ENCODE assay signal across 8 cellular contexts in the genomic region with DNA sequence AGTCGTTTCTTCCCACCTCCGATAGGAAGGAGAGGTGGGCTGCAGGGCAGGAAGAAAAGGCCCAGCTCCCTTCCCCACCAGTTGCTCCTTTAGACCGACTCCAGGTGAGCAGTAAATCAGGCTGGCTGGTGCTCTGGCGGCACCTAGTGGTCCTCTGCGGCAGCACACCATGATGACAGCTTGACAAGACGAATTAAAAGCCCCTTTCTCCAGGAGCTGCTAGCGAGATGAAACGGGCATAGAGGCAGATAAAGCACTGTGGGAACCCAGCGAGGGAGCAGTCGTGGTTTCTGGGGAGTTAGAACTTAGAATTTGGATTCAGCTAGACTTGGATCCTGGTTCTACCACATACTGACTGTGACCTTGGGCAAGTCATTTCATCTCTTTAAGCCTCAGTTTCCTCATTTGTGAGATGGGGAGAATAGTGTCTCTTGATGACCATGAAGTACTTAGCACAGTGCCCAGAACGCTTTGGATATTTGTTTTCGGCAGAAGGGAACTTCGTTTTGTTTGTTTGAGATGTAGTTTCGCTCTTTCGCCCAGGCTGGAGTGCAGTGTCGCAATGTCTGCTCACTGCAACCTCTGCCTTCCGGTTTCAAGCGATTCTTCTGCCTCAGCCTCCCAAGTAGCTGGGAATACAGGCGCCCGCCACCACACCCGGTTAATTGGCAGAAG. TPM values are rescaled to one million over a fixed set of nuclear protein-coding genes. Genes with fewer than 3 reads are reported as not detected.
DNase-seq lines count a peak whose midpoint lies in the region; ATAC-seq, FAIRE-seq and TF ChIP-seq lines count a peak whose summit lies in the region.

No MANE protein-coding gene starts in this region.

- no peaks in the 10 kb centered on the region for H3K9me3 ChIP-seq in Peyer's patch

- peak; percentile 61 to 69 for ATAC-seq in activated T-cell treated with anti-CD3 and anti-CD28 coated beads, Interleukin-2, amount 50 U/mL, for 72 hours (replicated peaks in 1 of 2)
- ATAC-seq in natural killer cell treated with Interleukin-12 subunit alpha and Interleukin-12 subunit beta and Interleukin-15 and Interleukin-18, amount 100 ng/mL, for 72 hours: peak; percentile 79 to 88
- peak; percentile 84 for ATAC-seq in stimulated activated memory B cell treated with anti-CD40 and anti-IgM and Interleukin-4, amounts not matched to agents 10 μg/mL and 1 μg/mL and 100 μg/mL, for 72 hours
- no peak for ATAC-seq in HG03135 (IDR thresholded peaks at IDR 0.05; ENCODE audit: unreplicated experiment)

- H3K4me1 Mint-ChIP-seq in activated T-cell treated with anti-CD3 and anti-CD28 coated beads, Interleukin-2, amount 50 U/mL, for 72 hours (ENCODE audit: low read depth): peaks cover 53% of the 10 kb centered on the region
- peaks cover 36 to 49% of the 10 kb centered on the region in 2 donors for H3K4me1 Mint-ChIP-seq in natural killer cell treated with Interleukin-12 subunit alpha and Interleukin-12 subunit beta and Interleukin-15 and Interleukin-18, amount 100 ng/mL, for 72 hours (ENCODE audit: low read depth in 2 of 2)
- peaks cover 47% of the 10 kb centered on the region for H3K4me1 Mint-ChIP-seq in stimulated activated memory B cell treated with anti-CD40 and anti-IgM and Interleukin-4, amounts not matched to agents 10 μg/mL and 1 μg/mL and 100 μg/mL, for 72 hours

- no peaks in the 10 kb centered on the region for H3K27me3 Mint-ChIP-seq in activated T-cell treated with anti-CD3 and anti-CD28 coated beads, Interleukin-2, amount 50 U/mL, for 72 hours (ENCODE audit: low read depth)
- H3K27me3 Mint-ChIP-seq in natural killer cell treated with Interleukin-12 subunit alpha and Interleukin-12 subunit beta and Interleukin-15 and Interleukin-18, amount 100 ng/mL, for 72 hours: peaks cover 0 to 6% of the 10 kb centered on the region in 2 donors
- no peaks in the 10 kb centered on the region for H3K27me3 Mint-ChIP-seq in stimulated activated memory B cell treated with anti-CD40 and anti-IgM and Interleukin-4, amounts not matched to agents 10 μg/mL and 1 μg/mL and 100 μg/mL, for 72 hours

- no peak overlapping the region for H3K27ac Mint-ChIP-seq in activated T-cell treated with anti-CD3 and anti-CD28 coated beads, Interleukin-2, amount 50 U/mL, for 72 hours
- peak overlapping the region; percentile 67 to 68 for H3K27ac Mint-ChIP-seq in natural killer cell treated with Interleukin-12 subunit alpha and Interleukin-12 subunit beta and Interleukin-15 and Interleukin-18, amount 100 ng/mL, for 72 hours
- H3K27ac Mint-ChIP-seq in stimulated activated memory B cell treated with anti-CD40 and anti-IgM and Interleukin-4, amounts not matched to agents 10 μg/mL and 1 μg/mL and 100 μg/mL, for 72 hours: peak overlapping the region; percentile 59

- peak; percentile 31 for FAIRE-seq in G401.6 (lab: Jason Lieb, UNC)

- peaks cover 1 to 10% of the 10 kb centered on the region in 2 donors for H3K36me3 Mint-ChIP-seq in activated T-cell treated with anti-CD3 and anti-CD28 coated beads, Interleukin-2, amount 50 U/mL, for 72 hours (ENCODE audit: insufficient read depth in 2 of 2)
- H3K36me3 Mint-ChIP-seq in natural killer cell treated with Interleukin-12 subunit alpha and Interleukin-12 subunit beta and Interleukin-15 and Interleukin-18, amount 100 ng/mL, for 72 hours: no peaks in the 10 kb centered on the region
- no peaks in the 10 kb centered on the region for H3K36me3 Mint-ChIP-seq in stimulated activated memory B cell treated with anti-CD40 and anti-IgM and Interleukin-4, amounts not matched to agents 10 μg/mL and 1 μg/mL and 100 μg/mL, for 72 hours

- H3K27ac ChIP-seq in Peyer's patch: peak overlapping the region in 1 of 4 donors; percentile 59

- peaks cover 0 to 5% (median 4%) of the 10 kb centered on the region in 4 donors for H3K4me1 ChIP-seq in Peyer's patch

- no peaks in the 10 kb centered on the region for H3K36me3 ChIP-seq in Peyer's patch

- H3K9me3 Mint-ChIP-seq in activated T-cell treated with anti-CD3 and anti-CD28 coated beads, Interleukin-2, amount 50 U/mL, for 72 hours: peaks cover 0 to 2% of the 10 kb centered on the region in 2 donors
- no peaks in the 10 kb centered on the region for H3K9me3 Mint-ChIP-seq in natural killer cell treated with Interleukin-12 subunit alpha and Interleukin-12 subunit beta and Interleukin-15 and Interleukin-18, amount 100 ng/mL, for 72 hours
- H3K9me3 Mint-ChIP-seq in stimulated activated memory B cell treated with anti-CD40 and anti-IgM and Interleukin-4, amounts not matched to agents 10 μg/mL and 1 μg/mL and 100 μg/mL, for 72 hours: no peaks in the 10 kb centered on the region

- TF ChIP-seq POLR2A in Peyer's patch (IDR thresholded peaks at IDR 0.05): no peak

- peak overlapping the region; percentile 47 to 60 for H3K4me3 Mint-ChIP-seq in activated T-cell treated with anti-CD3 and anti-CD28 coated beads, Interleukin-2, amount 50 U/mL, for 72 hours
- H3K4me3 Mint-ChIP-seq in natural killer cell treated with Interleukin-12 subunit alpha and Interleukin-12 subunit beta and Interleukin-15 and Interleukin-18, amount 100 ng/mL, for 72 hours: peak overlapping the region; percentile 71
- peak overlapping the region; percentile 51 for H3K4me3 Mint-ChIP-seq in stimulated activated memory B cell treated with anti-CD40 and anti-IgM and Interleukin-4, amounts not matched to agents 10 μg/mL and 1 μg/mL and 100 μg/mL, for 72 hours

- TF ChIP-seq CTCF in LNCaP clone FGC (IDR thresholded peaks at IDR 0.05; ENCODE audit: control insufficient read depth, extremely low read depth, insufficient read depth) (peak; percentile 100), Peyer's patch (IDR thresholded peaks at IDR 0.05) (peak; percentile 95 to 99 (median 98))

- peak; percentile 69 for DNase-seq in LNCaP clone FGC (ENCODE audit: low read depth)
- DNase-seq in Peyer's patch: peak; percentile 87 to 96 (median 89)
- DNase-seq in activated T-cell treated with anti-CD3 and anti-CD28 coated beads, Interleukin-2, amount 50 U/mL, for 72 hours: peak; percentile 87 to 94
- DNase-seq in fibroblast of gingiva (ENCODE audit: low read depth): peak; percentile 62
- peak; percentile 86 for DNase-seq in natural killer cell treated with Interleukin-12 subunit alpha and Interleukin-12 subunit beta and Interleukin-15 and Interleukin-18, amount 100 ng/mL, for 72 hours (ENCODE audit: low spot score)

- H3K4me3 ChIP-seq in LNCaP clone FGC (ENCODE audit: low read depth, low read length) (no peak overlapping the region), Peyer's patch (peak overlapping the region in 1 of 4 donors; percentile 23)

- no peaks in the 10 kb centered on the region for H3K27me3 ChIP-seq in Peyer's patch

RNA-seq across cellular contexts. Expression of a gene that starts 21.8 kb away (rescaled TPM):
- total RNA-seq in Peyer's patch: 10 to 100 TPM in 1 of 4 donors, 1 to 10 TPM in 3; 2.1 to 11.6 (median 6.3) TPM
- 10 to 100 TPM; 27.4 to 36.3 TPM for total RNA-seq in activated T-cell treated with anti-CD3 and anti-CD28 coated beads, Interleukin-2, amount 50 U/mL, for 72 hours
- 1 to 10 TPM; 5.4 to 7.3 TPM for total RNA-seq in natural killer cell treated with Interleukin-12 subunit alpha and Interleukin-12 subunit beta and Interleukin-15 and Interleukin-18, amount 100 ng/mL, for 72 hours

RNA-seq across cellular contexts. Expression of a gene that starts 34.6 kb away (rescaled TPM):
- total RNA-seq in Peyer's patch: 100 to 1,000 TPM in 1 of 4 donors, 10 to 100 TPM in 3; 24.7 to 170 (median 33.7) TPM
- 100 to 1,000 TPM; 487 to 586 TPM for total RNA-seq in activated T-cell treated with anti-CD3 and anti-CD28 coated beads, Interleukin-2, amount 50 U/mL, for 72 hours
- 100 to 1,000 TPM; 132 to 158 TPM for total RNA-seq in natural killer cell treated with Interleukin-12 subunit alpha and Interleukin-12 subunit beta and Interleukin-15 and Interleukin-18, amount 100 ng/mL, for 72 hours
